In the genomic region with DNA sequence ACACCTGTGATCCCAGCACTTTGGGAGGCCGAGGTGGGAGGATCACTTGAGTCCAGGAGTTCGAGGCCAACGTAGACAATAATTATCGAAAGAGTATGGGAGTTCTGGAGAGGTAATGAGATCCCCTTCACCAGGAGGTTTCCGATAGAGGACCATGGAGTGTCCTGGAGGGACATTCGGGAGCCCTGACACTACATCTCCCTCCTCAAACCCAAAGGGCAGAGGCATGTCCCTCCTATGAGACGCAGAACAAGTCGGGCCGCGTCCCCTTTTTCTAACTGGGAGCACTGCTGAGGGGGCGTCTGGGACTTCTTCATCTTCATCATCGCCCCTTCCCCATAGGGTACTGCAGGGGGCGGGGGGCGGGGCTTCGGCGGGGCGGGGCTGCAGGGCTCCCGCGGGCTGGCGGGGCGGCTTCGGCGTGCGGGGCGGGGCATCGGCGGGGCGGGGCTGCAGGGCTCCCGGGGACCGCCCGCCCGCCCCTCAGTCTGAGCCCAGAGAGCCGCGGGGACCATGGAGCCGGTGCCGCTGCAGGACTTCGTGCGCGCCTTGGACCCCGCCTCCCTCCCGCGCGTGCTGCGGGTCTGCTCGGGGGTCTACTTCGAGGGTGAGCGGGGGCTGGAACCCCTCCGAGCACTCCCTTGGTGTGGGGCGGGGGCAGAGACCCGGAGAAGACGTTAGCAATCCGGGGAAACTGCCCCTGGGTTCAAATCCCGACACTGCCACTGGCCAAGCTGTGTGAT, we compare ENCODE assay signal across 8 cellular contexts. TPM values are rescaled to one million over a fixed set of nuclear protein-coding genes. Genes with fewer than 3 reads are reported as not detected.
DNase-seq lines count a peak whose midpoint lies in the region; ATAC-seq and TF ChIP-seq lines count a peak whose summit lies in the region.

Gene THEMIS2, plus strand, starts transcription at position 486 of the 743 bp plus-strand sequence. Its CDS starts 28 bp downstream, at position 514.

- H3K9me3 ChIP-seq in HAP-1 = no peaks in the 10 kb centered on the region
- no peaks in the 10 kb centered on the region for H3K9me3 ChIP-seq in gastroesophageal sphincter
- H3K9me3 ChIP-seq in neutrophil = no peaks in the 10 kb centered on the region

- TF ChIP-seq CTCF in BJ (IDR thresholded peaks at IDR 0.05; ENCODE audit: insufficient read depth, low read depth, low read length) (no peak), gastroesophageal sphincter (IDR thresholded peaks at IDR 0.05) (no peak), neutrophil (IDR thresholded peaks at IDR 0.05) (no peak), subcutaneous adipose tissue (IDR thresholded peaks at IDR 0.05; ENCODE audit: low read depth) (no peak)

- CTCF ChIA-PET in BJ (lab: Yijun Ruan, JAX) = interaction anchor here (1.4 kb wide), 1 partner anchor 107 kb away, joined by 3 read pairs; no protein-coding TSS in a partner anchor

- POLR2A ChIA-PET in BJ (lab: Charles Lee) = no interaction called here

- ATAC-seq in gastroesophageal sphincter = peak; percentile 76

- no peak for TF ChIP-seq EP300 in gastroesophageal sphincter (IDR thresholded peaks at IDR 0.05)

- 30 to 70% methylated on average over 2 to 4 of the region's 53 CpGs for WGBS in gastroesophageal sphincter (ENCODE audit: low coverage in 1 of 2), 2 donors

- H3K4me3 ChIP-seq in BJ (ENCODE audit: low read depth, low read length) (peak within 1 kb of the TSS; percentile 53), HAP-1 (peak within 1 kb of the TSS; percentile 71), gastroesophageal sphincter (peak within 1 kb of the TSS; percentile 53 to 64), neutrophil (ENCODE audit: low read depth in 1 of 2, low read length in 1 of 2) (peak within 1 kb of the TSS; percentile 88 to 99)

- in situ Hi-C loops in HAP-1 (cut with MboI; ENCODE audit: low sequenced_read_pairs) = no loop called here

- H3K27me3 ChIP-seq in BJ (ENCODE audit: control insufficient read depth, insufficient read depth, low read length) = no peaks in the 10 kb centered on the region
- H3K27me3 ChIP-seq in HAP-1 (ENCODE audit: low read depth) = no peaks in the 10 kb centered on the region
- peaks cover 29% of the 10 kb centered on the region for H3K27me3 ChIP-seq in gastroesophageal sphincter
- H3K27me3 ChIP-seq in neutrophil = no peaks in the 10 kb centered on the region

- DNase-seq in BJ (ENCODE audit: low read depth) (no peak), HAP-1 (ENCODE audit: low spot score in 2 of 2) (peak; percentile 30 to 89), SHP77 treated with DMSO at 0.1 percent for 48 hours (lab: John Stamatoyannopoulos, UW) (peak; percentile 39), activated gamma-delta T cell (lab: John Stamatoyannopoulos, UW) (peak; percentile 72), H4 (ENCODE audit: low spot score) (no peak)

- H3K27ac ChIP-seq in gastroesophageal sphincter (peak within 1 kb of the TSS in 3 of 4 donors; percentile 45 to 78 (median 58)), neutrophil (peak within 1 kb of the TSS; percentile 97)

- H3K4me1 ChIP-seq in HAP-1 (peaks cover 4% of the 10 kb centered on the region), gastroesophageal sphincter (peaks cover 0 to 18% (median 0%) of the 10 kb centered on the region in 3 donors), neutrophil (ENCODE audit: control insufficient read depth in 1 of 2, insufficient read depth in 1 of 2, low read depth in 1 of 2, low read length in 1 of 2) (peaks cover 71 to 90% of the 10 kb centered on the region in 2 experiments)

- H3K36me3 ChIP-seq in BJ (ENCODE audit: control insufficient read depth, insufficient read depth, low read length) (no peaks in the 10 kb centered on the region), HAP-1 (replicated peaks) (no peaks in the 10 kb centered on the region), gastroesophageal sphincter (no peaks in the 10 kb centered on the region), neutrophil (peaks cover 29% of the 10 kb centered on the region)

- peak; percentile 35 to 58 for TF ChIP-seq POLR2A in gastroesophageal sphincter (IDR thresholded peaks at IDR 0.05)

RNA-seq across cellular contexts. Expression of gene THEMIS2, which starts in this region (rescaled TPM):
- polyA plus RNA-seq in BJ (2011; rRNA removed) = 2.0 and 2.4 TPM in 2 replicates
- 1.1 and 1.8 TPM in 2 replicates for polyA minus RNA-seq in BJ (2011; rRNA and poly(A)+ RNA removed)
- 10 to 100 TPM in 3 of 4 donors, 1 to 10 TPM in 1; 5.6 to 23.8 (median 17.7) TPM for total RNA-seq in gastroesophageal sphincter
- 100 to 1,000 TPM in 1 of 4 donors, 10 to 100 TPM in 3; 35.2 to 122 (median 43.0) TPM for total RNA-seq in subcutaneous adipose tissue
- 0.75 and 2.6 TPM in 2 replicates for total RNA-seq in H4 (2014; rRNA removed; shearing (Covaris generic))

Comparison
In these comparisons a context has a peak if more than half of its experiments do, and no peak if none do; other contexts are left out.
1. DNase-seq: peak in HAP-1 (2 of 2), SHP77 treated with DMSO at 0.1 percent for 48 hours (single experiment) and activated gamma-delta T cell (single experiment); none in BJ (single experiment) and H4 (single experiment).
2. Peak in every context shown above with its lines, with median percentiles within 50 percentile points of each other: H3K4me3 ChIP-seq.